Comparison of ENCODE assay signal across 8 cellular contexts in genomic region chr6:106512048-106512957, GRCh38.
DNase-seq lines count a peak whose midpoint lies in the region; FAIRE-seq and TF ChIP-seq lines count a peak whose summit lies in the region.

No MANE protein-coding gene starts in this region.

- intact Hi-C loops in dorsolateral prefrontal cortex (cut with DNase I): no loop called here

- FAIRE-seq in H54 (lab: Jason Lieb, UNC): no peak

- peak; percentile 21; the same call in 1 of the 2 replicates for TF ChIP-seq POLR2A in H54 (IDR thresholded peaks at IDR 0.05; ENCODE audit: low read depth, low read length)

- peak overlapping the region in 20 of 59 donors; percentile 2 to 69 (median 54) for H3K27ac ChIP-seq in dorsolateral prefrontal cortex

- H3K27me3 ChIP-seq in dorsolateral prefrontal cortex: peaks cover 7 to 84% (median 55%) of the 10 kb centered on the region in 45 donors

- H3K4me3 ChIP-seq in dorsolateral prefrontal cortex: peak overlapping the region; percentile 36 to 83 (median 65)

- TF ChIP-seq CTCF in GM12872 (IDR thresholded peaks at IDR 0.05; ENCODE audit: insufficient read depth, low read depth, low read length): peak; percentile 49
- TF ChIP-seq CTCF in dorsolateral prefrontal cortex (IDR thresholded peaks at IDR 0.05 in 54 of 56, conservative IDR thresholded peaks at IDR 0.05 in 2 of 56; ENCODE audit: low read depth in 1 of 56, partially characterized antibody in 56 of 56): peak in 7 of 56 donors; percentile 11 to 25 (median 15)

- DNase-seq in H54 (ENCODE audit: insufficient read length, low spot score): no peak
- DNase-seq in M059J (ENCODE audit: low read depth): peak; percentile 81
- DNase-seq in activated CD4-positive, alpha-beta T cell treated with anti-CD3 and anti-CD28 coated beads for 1 hour: peak; percentile 68
- DNase-seq in dorsolateral prefrontal cortex: no peak
- peak; percentile 73 to 79 for DNase-seq in lung microvascular endothelial cell (ENCODE audit: low read depth in 2 of 2)
- peak; percentile 45 to 65 for DNase-seq in stimulated activated CD8-positive, alpha-beta memory T cell treated with anti-CD3 and anti-CD28 coated beads, Interleukin-15, amount 100 ng/mL, for 4 hours (ENCODE audit: low read depth in 2 of 2)
- DNase-seq in SIG-M5 (lab: John Stamatoyannopoulos, UW): no peak

Comparison
In these comparisons a context has a peak if more than half of its experiments do, and no peak if none do; other contexts are left out.
1. DNase-seq: peak in M059J (single experiment), activated CD4-positive, alpha-beta T cell treated with anti-CD3 and anti-CD28 coated beads for 1 hour (single experiment), lung microvascular endothelial cell (2 of 2) and stimulated activated CD8-positive, alpha-beta memory T cell treated with anti-CD3 and anti-CD28 coated beads, Interleukin-15, amount 100 ng/mL, for 4 hours (2 of 2); none in H54 (single experiment), dorsolateral prefrontal cortex (0 of 10) and SIG-M5 (single experiment).